In genomic region chr9:1575939-1576338, GRCh38 we compare ENCODE assay signal across 5 cellular contexts.
"Had no signal": no experiment of that assay in that cellular context is flagged by ENCODE, and none has a peak within 500 bp of the region (broad histone marks: within the 10 kb centered on the region; RNA-seq: fewer than 3 reads in every experiment).

No MANE protein-coding gene starts in this region.

- H3K4me3 ChIP-seq: GM23338 had no signal

- H3K4me2 ChIP-seq: GM23338 had no signal

- H3K27ac ChIP-seq: HL-60 had no signal

- DNase-seq: H9, HCEC 1CT had no signal

- ATAC-seq: GM23338, HepG2 had no signal
